ENCODE assay signal across 17 cellular contexts in the genomic region with DNA sequence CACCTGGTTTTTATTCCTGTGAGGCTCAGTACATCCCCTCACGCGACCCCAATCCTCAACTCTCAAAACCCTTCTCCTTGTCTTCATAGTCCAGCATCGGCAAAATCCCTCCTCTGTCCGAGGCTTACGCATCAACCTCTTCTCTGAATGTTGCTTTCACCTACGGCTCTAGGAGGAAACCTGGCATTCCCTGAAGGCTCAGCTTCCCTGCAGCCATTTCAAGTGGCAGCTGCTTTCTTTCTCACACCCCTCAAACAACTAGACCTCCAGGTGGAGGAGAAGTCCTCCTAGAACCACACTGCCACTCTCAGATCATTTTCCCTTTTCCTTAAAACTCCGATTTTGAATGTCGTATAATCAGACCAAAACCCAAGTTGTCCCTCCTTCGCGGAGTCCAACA.
DNase-seq lines count a peak whose midpoint lies in the region; ATAC-seq and TF ChIP-seq lines count a peak whose summit lies in the region.
"Had no signal": no experiment of that assay in that cellular context is flagged by ENCODE, and none has a peak within 500 bp of the region (broad histone marks: within the 10 kb centered on the region; RNA-seq: fewer than 3 reads in every experiment).

No MANE protein-coding gene starts in this region.

- H3K27me3 ChIP-seq in left ventricle myocardium inferior (ENCODE audit: low read depth) (no peaks in the 10 kb centered on the region), brain microvascular endothelial cell (replicated peaks) (no peaks in the 10 kb centered on the region)
- H3K27me3 ChIP-seq: testis had no signal

- ATAC-seq in activated CD8-positive, alpha-beta memory T cell treated with anti-CD3 and anti-CD28 coated beads, Interleukin-2, amount 10 ng/mL, durations not matched to agents 7 days and 5 days: no peak
- ATAC-seq in activated naive CD8-positive, alpha-beta T cell treated with anti-CD3 and anti-CD28 coated beads, Interleukin-2, amount 10 ng/mL, durations not matched to agents 7 days and 5 days (ENCODE audit: low read depth): no peak
- ATAC-seq: Right ventricle myocardium inferior had no signal

- H3K4me3 Mint-ChIP-seq in activated CD8-positive, alpha-beta memory T cell treated with anti-CD3 and anti-CD28 coated beads, Interleukin-2, amount 10 ng/mL, durations not matched to agents 7 days and 5 days: peak overlapping the region; percentile 43
- peak overlapping the region; percentile 34 for H3K4me3 Mint-ChIP-seq in activated naive CD8-positive, alpha-beta T cell treated with anti-CD3 and anti-CD28 coated beads, Interleukin-2, amount 10 ng/mL, durations not matched to agents 7 days and 5 days
- no peak overlapping the region for H3K4me3 Mint-ChIP-seq in neural crest cell

- H3K4me1 ChIP-seq in left ventricle myocardium inferior: peaks cover 16% of the 10 kb centered on the region
- H3K4me1 ChIP-seq: testis had no signal

- CTCF ChIA-PET in activated CD8-positive, alpha-beta memory T cell treated with anti-CD3 and anti-CD28 coated beads, Interleukin-2, amount 10 ng/mL, durations not matched to agents 7 days and 5 days (lab: Charles Lee): interaction anchor here (0.6 to 4.0 kb wide), 5 partner anchors 8 to 407 kb away, joined by 4 to 23 read pairs (median 7); no protein-coding TSS in a partner anchor

- no peak overlapping the region for H3K4me3 ChIP-seq in left ventricle myocardium inferior
- no peak overlapping the region for H3K4me3 ChIP-seq in brain microvascular endothelial cell (ENCODE audit: low read depth, low read length)
- H3K4me3 ChIP-seq: coronary artery, testis had no signal

- H3K36me3 ChIP-seq in KOPT-K1 (ENCODE audit: insufficient read depth, low read length) (no peaks in the 10 kb centered on the region), left ventricle myocardium inferior (no peaks in the 10 kb centered on the region), brain microvascular endothelial cell (replicated peaks) (no peaks in the 10 kb centered on the region)

- H3K4me1 Mint-ChIP-seq in activated CD8-positive, alpha-beta memory T cell treated with anti-CD3 and anti-CD28 coated beads, Interleukin-2, amount 10 ng/mL, durations not matched to agents 7 days and 5 days: peaks cover 57% of the 10 kb centered on the region
- H3K4me1 Mint-ChIP-seq in activated naive CD8-positive, alpha-beta T cell treated with anti-CD3 and anti-CD28 coated beads, Interleukin-2, amount 10 ng/mL, durations not matched to agents 7 days and 5 days: peaks cover 38% of the 10 kb centered on the region
- H3K4me1 Mint-ChIP-seq in neural crest cell: peaks cover 33% of the 10 kb centered on the region

- H3K9me3 ChIP-seq in KOPT-K1 (ENCODE audit: insufficient read depth, low read length, poor library complexity, severe bottlenecking) (no peaks in the 10 kb centered on the region), left ventricle myocardium inferior (replicated peaks) (no peaks in the 10 kb centered on the region)
- H3K9me3 ChIP-seq: testis had no signal

- H3K9me3 Mint-ChIP-seq in activated CD8-positive, alpha-beta memory T cell treated with anti-CD3 and anti-CD28 coated beads, Interleukin-2, amount 10 ng/mL, durations not matched to agents 7 days and 5 days (ENCODE audit: low read depth): peaks cover 4% of the 10 kb centered on the region
- H3K9me3 Mint-ChIP-seq in activated naive CD8-positive, alpha-beta T cell treated with anti-CD3 and anti-CD28 coated beads, Interleukin-2, amount 10 ng/mL, durations not matched to agents 7 days and 5 days: peaks cover 3% of the 10 kb centered on the region
- H3K9me3 Mint-ChIP-seq in neural crest cell: peaks cover 7% of the 10 kb centered on the region

- no peak for TF ChIP-seq CTCF in neural crest cell (conservative IDR thresholded peaks at IDR 0.05)
- no peak for TF ChIP-seq CTCF in left ventricle myocardium inferior (IDR thresholded peaks at IDR 0.05; ENCODE audit: borderline replicate concordance)
- no peak for TF ChIP-seq CTCF in brain microvascular endothelial cell (IDR thresholded peaks at IDR 0.05; ENCODE audit: low read depth, low read length, missing control alignments)

- no peaks in the 10 kb centered on the region for H3K27me3 Mint-ChIP-seq in activated CD8-positive, alpha-beta memory T cell treated with anti-CD3 and anti-CD28 coated beads, Interleukin-2, amount 10 ng/mL, durations not matched to agents 7 days and 5 days
- no peaks in the 10 kb centered on the region for H3K27me3 Mint-ChIP-seq in activated naive CD8-positive, alpha-beta T cell treated with anti-CD3 and anti-CD28 coated beads, Interleukin-2, amount 10 ng/mL, durations not matched to agents 7 days and 5 days
- H3K27me3 Mint-ChIP-seq in neural crest cell (ENCODE audit: low read depth): no peaks in the 10 kb centered on the region

- H3K27ac ChIP-seq in KOPT-K1 (ENCODE audit: low read depth, low read length, poor library complexity, severe bottlenecking) (peak overlapping the region; percentile 73), left ventricle myocardium inferior (replicated peaks) (no peak overlapping the region), brain microvascular endothelial cell (no peak overlapping the region)
- H3K27ac ChIP-seq: coronary artery, testis had no signal

- DNase-seq in activated CD8-positive, alpha-beta memory T cell treated with anti-CD3 and anti-CD28 coated beads, Interleukin-2, amount 10 ng/mL, durations not matched to agents 7 days and 5 days: no peak
- DNase-seq in activated CD8-positive, alpha-beta memory T cell treated with anti-CD3 and anti-CD28 coated beads for 24 hours: no peak
- no peak for DNase-seq in activated naive CD8-positive, alpha-beta T cell treated with anti-CD3 and anti-CD28 coated beads, Interleukin-2, amount 10 ng/mL, durations not matched to agents 7 days and 5 days
- no peak for DNase-seq in neural crest cell (ENCODE audit: low read depth, low spot score)
- no peak for DNase-seq in left ventricle myocardium inferior
- no peak for DNase-seq in dedifferentiated amniotic fluid mesenchymal stem cell (ENCODE audit: extremely low spot score)
- no peak for DNase-seq in brain microvascular endothelial cell
- DNase-seq: activated CD4-positive, alpha-beta T cell treated with anti-CD3 and anti-CD28 coated beads for 1 hour; MM.1S; NCI-H1694 treated with DMSO at 0.1 percent for 48 hours; NCI-H446 treated with DMSO at 0.1 percent for 48 hours; stimulated activated CD4-positive, alpha-beta T cell treated with anti-CD3 and anti-CD28 coated beads, Interleukin-2, amount 100 ng/mL, for 48 hours; T-helper 9 cell; testis had no signal

- H3K36me3 Mint-ChIP-seq in activated CD8-positive, alpha-beta memory T cell treated with anti-CD3 and anti-CD28 coated beads, Interleukin-2, amount 10 ng/mL, durations not matched to agents 7 days and 5 days: peaks cover 24% of the 10 kb centered on the region
- peaks cover 14% of the 10 kb centered on the region for H3K36me3 Mint-ChIP-seq in activated naive CD8-positive, alpha-beta T cell treated with anti-CD3 and anti-CD28 coated beads, Interleukin-2, amount 10 ng/mL, durations not matched to agents 7 days and 5 days
- peaks cover 8% of the 10 kb centered on the region for H3K36me3 Mint-ChIP-seq in neural crest cell (ENCODE audit: low read depth)

- POLR2A ChIA-PET in activated naive CD8-positive, alpha-beta T cell treated with anti-CD3 and anti-CD28 coated beads, Interleukin-2, amount 10 ng/mL, durations not matched to agents 7 days and 5 days (lab: Charles Lee): interaction anchor here (1.3 kb wide), 1 partner anchor 286 kb away, joined by 3 read pairs; no protein-coding TSS in a partner anchor

- intact Hi-C loops in left ventricle myocardium inferior (cut with micrococcal nuclease): no loop called here

- H3K27ac Mint-ChIP-seq in activated CD8-positive, alpha-beta memory T cell treated with anti-CD3 and anti-CD28 coated beads, Interleukin-2, amount 10 ng/mL, durations not matched to agents 7 days and 5 days: peak overlapping the region; percentile 98
- H3K27ac Mint-ChIP-seq in activated naive CD8-positive, alpha-beta T cell treated with anti-CD3 and anti-CD28 coated beads, Interleukin-2, amount 10 ng/mL, durations not matched to agents 7 days and 5 days: peak overlapping the region; percentile 78
- peak overlapping the region; percentile 5 for H3K27ac Mint-ChIP-seq in neural crest cell (ENCODE audit: unreplicated experiment)

- in situ Hi-C loops in brain microvascular endothelial cell (cut with HindIII; ENCODE audit: low pct_ligation_motif_present, low sequenced_read_pairs): no loop called here

Comparison
In these comparisons a context has a peak if more than half of its experiments do, and no peak if none do; other contexts are left out.
1. H3K27ac Mint-ChIP-seq: peak in every context shown above with its lines; median percentile 98 in activated CD8-positive, alpha-beta memory T cell treated with anti-CD3 and anti-CD28 coated beads, Interleukin-2, amount 10 ng/mL, durations not matched to agents 7 days and 5 days; 78 in activated naive CD8-positive, alpha-beta T cell treated with anti-CD3 and anti-CD28 coated beads, Interleukin-2, amount 10 ng/mL, durations not matched to agents 7 days and 5 days; 5 in neural crest cell.